In genomic region chrX:118839334-118839958, GRCh38 we compare ENCODE assay signal across 8 cellular contexts. TPM values are rescaled to one million over a fixed set of nuclear protein-coding genes. Genes with fewer than 3 reads are reported as not detected.
DNase-seq lines count a peak whose midpoint lies in the region; ATAC-seq, FAIRE-seq and TF ChIP-seq lines count a peak whose summit lies in the region.

No MANE protein-coding gene starts in this region.

- H3K27me3 Mint-ChIP-seq in T-helper 17 cell = peaks cover 8% of the 10 kb centered on the region
- no peaks in the 10 kb centered on the region for H3K27me3 Mint-ChIP-seq in astrocyte (ENCODE audit: low read depth, unreplicated experiment)

- H3K27me3 ChIP-seq in astrocyte (ENCODE audit: insufficient read depth, low read length) = no peaks in the 10 kb centered on the region
- no peaks in the 10 kb centered on the region for H3K27me3 ChIP-seq in hepatocyte
- H3K27me3 ChIP-seq in uterus = no peaks in the 10 kb centered on the region

- H3K27ac ChIP-seq in astrocyte (ENCODE audit: low read depth, low read length) (no peak overlapping the region), hepatocyte (peak overlapping the region; percentile 60), uterus (no peak overlapping the region)

- H3K79me2 ChIP-seq in astrocyte (ENCODE audit: insufficient read depth, low read length) (no peaks in the 10 kb centered on the region), hepatocyte (no peaks in the 10 kb centered on the region)

- H3K36me3 Mint-ChIP-seq in T-helper 17 cell (ENCODE audit: low read depth) = no peaks in the 10 kb centered on the region
- H3K36me3 Mint-ChIP-seq in astrocyte (ENCODE audit: low read depth, unreplicated experiment) = no peaks in the 10 kb centered on the region

- H3K4me3 ChIP-seq in astrocyte (ENCODE audit: insufficient read depth, low read depth, low read length) (peak overlapping the region; percentile 52), hepatocyte (no peak overlapping the region), uterus (peak overlapping the region; percentile 25 to 34)

- peak overlapping the region; percentile 48 for H3K9ac ChIP-seq in astrocyte (ENCODE audit: low read length)

- H3K4me1 Mint-ChIP-seq in T-helper 17 cell (no peaks in the 10 kb centered on the region), astrocyte (ENCODE audit: low read depth, unreplicated experiment) (no peaks in the 10 kb centered on the region)

- H3K36me3 ChIP-seq in astrocyte (ENCODE audit: insufficient read depth, low read length) = no peaks in the 10 kb centered on the region
- no peaks in the 10 kb centered on the region for H3K36me3 ChIP-seq in hepatocyte (replicated peaks; ENCODE audit: insufficient read depth, low read depth)
- no peaks in the 10 kb centered on the region for H3K36me3 ChIP-seq in uterus

- intact Hi-C loops in uterus (cut with DNase I; ENCODE audit: low total_unique reads) = no loop called here

- H3K9me3 ChIP-seq in T-helper 17 cell (ENCODE audit: control insufficient read depth, low read length, poor library complexity, severe bottlenecking) = no peaks in the 10 kb centered on the region
- H3K9me3 ChIP-seq in astrocyte (ENCODE audit: insufficient read depth, low read depth, low read length) = no peaks in the 10 kb centered on the region
- no peaks in the 10 kb centered on the region for H3K9me3 ChIP-seq in hepatocyte (ENCODE audit: low read depth)
- no peaks in the 10 kb centered on the region for H3K9me3 ChIP-seq in uterus

- ATAC-seq in T-helper 17 cell = peak; percentile 68

- no peaks in the 10 kb centered on the region for H4K20me1 ChIP-seq in astrocyte (ENCODE audit: insufficient read depth, low read length)
- H4K20me1 ChIP-seq in hepatocyte (ENCODE audit: insufficient read depth, poor library complexity, severe bottlenecking) = no peaks in the 10 kb centered on the region

- no peak for FAIRE-seq in astrocyte (lab: Jason Lieb, UNC)

- H2AFZ ChIP-seq in astrocyte (ENCODE audit: low read depth, low read length) = peak overlapping the region; percentile 81
- H2AFZ ChIP-seq in hepatocyte = peak overlapping the region; percentile 80

- WGBS in hepatocyte (ENCODE audit: low lambda C conversion rate, missing lambda C conversion rate) = 42% methylated on average over 45 of the region's 50 CpGs

- H3K9me3 Mint-ChIP-seq in astrocyte (ENCODE audit: unreplicated experiment) = no peaks in the 10 kb centered on the region

- H3K9me2 ChIP-seq in hepatocyte (replicated peaks; ENCODE audit: insufficient read depth) = no peaks in the 10 kb centered on the region

- no peak overlapping the region for H3K27ac Mint-ChIP-seq in T-helper 17 cell
- no peak overlapping the region for H3K27ac Mint-ChIP-seq in astrocyte (ENCODE audit: unreplicated experiment)

- H3K4me2 ChIP-seq in astrocyte (ENCODE audit: low read length) (peak overlapping the region; percentile 84), hepatocyte (peak overlapping the region; percentile 85)

- H3K4me1 ChIP-seq in astrocyte (ENCODE audit: insufficient read depth, low read length) (no peaks in the 10 kb centered on the region), hepatocyte (ENCODE audit: insufficient read depth) (no peaks in the 10 kb centered on the region), uterus (no peaks in the 10 kb centered on the region)

- peak; percentile 57 for DNase-seq in NCI-H1436 (lab: John Stamatoyannopoulos, UW)
- DNase-seq in NCI-H1436 treated with DMSO at 0.1 percent for 48 hours (lab: John Stamatoyannopoulos, UW) = no peak
- DNase-seq in HuH-7.5 (ENCODE audit: low spot score) = peak; percentile 55
- DNase-seq in T-helper 17 cell = peak; percentile 37 to 41 (median 40)
- no peak for DNase-seq in astrocyte (ENCODE audit: low read depth)
- peak; percentile 80 for DNase-seq in hepatocyte (ENCODE audit: low spot score)
- peak; percentile 77 for DNase-seq in putamen (ENCODE audit: low spot score)
- peak; percentile 70 to 72 for DNase-seq in uterus

- TF ChIP-seq CTCF in astrocyte (IDR thresholded peaks at IDR 0.05; ENCODE audit: insufficient read depth, low read depth, low read length) = peak; percentile 21
- peak; percentile 59 for TF ChIP-seq CTCF in hepatocyte (IDR thresholded peaks at IDR 0.05; ENCODE audit: poor library complexity)
- peak; percentile 57 to 71 (median 69) for TF ChIP-seq CTCF in uterus (IDR thresholded peaks at IDR 0.05)

- H3K4me3 Mint-ChIP-seq in T-helper 17 cell (peak overlapping the region; percentile 66), astrocyte (ENCODE audit: unreplicated experiment) (peak overlapping the region; percentile 50)

- TF ChIP-seq POLR2A in uterus (IDR thresholded peaks at IDR 0.05) = no peak

RNA-seq across cellular contexts. Expression of gene ZCCHC12, which starts 15.8 kb away (rescaled TPM):
- total RNA-seq in T-helper 17 cell = not detected
- 0.16 TPM in 1 of 2 replicates, not detected in the other for total RNA-seq in astrocyte
- total RNA-seq in hepatocyte = 0.16 and 0.17 TPM in 2 replicates
- 0.08 TPM in 1 of 2 replicates, not detected in the other for polyA plus RNA-seq in hepatocyte
- 100 to 1,000 TPM in 1 of 4 donors, 10 to 100 TPM in 3; 37.9 to 114 (median 61.1) TPM for total RNA-seq in uterus

Comparison
In these comparisons a context has a peak if more than half of its experiments do, and no peak if none do; other contexts are left out.
1. DNase-seq: peak in NCI-H1436 (single experiment), HuH-7.5 (single experiment), T-helper 17 cell (3 of 3), hepatocyte (single experiment), putamen (single experiment) and uterus (2 of 2); none in NCI-H1436 treated with DMSO at 0.1 percent for 48 hours (single experiment) and astrocyte (single experiment).
2. RNA of gene ZCCHC12, which starts 15.8 kb away (total RNA-seq): 37.9 to 114 TPM in uterus; 0.16 to 0.17 TPM in hepatocyte, 0.16 TPM in astrocyte and not detected in T-helper 17 cell; every median in the first group is over 10 times any median in the second.
3. Peak in every context shown above with its lines, with median percentiles within 50 percentile points of each other: CTCF ChIP-seq.